18 cellular contexts compared by ENCODE assay signal in the genomic region with DNA sequence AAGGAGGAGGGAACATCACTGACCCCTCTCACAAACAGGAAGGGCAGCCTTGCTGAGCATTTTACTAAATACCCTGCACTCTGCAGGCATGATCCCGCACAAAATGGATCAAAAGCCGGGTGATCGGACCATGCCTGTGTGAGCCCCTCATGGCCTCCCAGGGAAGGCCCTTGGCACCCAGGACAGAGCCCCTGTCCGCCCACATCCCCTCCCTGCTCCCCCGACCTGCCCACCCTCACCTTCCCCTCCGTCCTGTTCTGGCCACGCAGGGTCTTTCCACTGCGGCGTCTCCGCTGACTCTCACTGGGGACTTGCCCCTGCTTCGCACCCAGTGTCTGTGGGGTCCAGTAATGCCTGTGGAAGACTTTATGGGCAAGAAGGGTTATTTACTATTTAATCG.
DNase-seq lines count a peak whose midpoint lies in the region; ATAC-seq, FAIRE-seq and TF ChIP-seq lines count a peak whose summit lies in the region.
"Had no signal": no experiment of that assay in that cellular context is flagged by ENCODE, and none has a peak within 500 bp of the region (broad histone marks: within the 10 kb centered on the region; RNA-seq: fewer than 3 reads in every experiment).

No MANE protein-coding gene starts in this region.

- H3K4me1 ChIP-seq in RWPE2 (ENCODE audit: insufficient read depth, poor library complexity, severe bottlenecking) (no peaks in the 10 kb centered on the region), kidney (ENCODE audit: control insufficient read depth in 1 of 2, insufficient read depth in 1 of 2, low read depth in 1 of 2, low read length in 2 of 2) (no peaks in the 10 kb centered on the region), spleen (no peaks in the 10 kb centered on the region)
- H3K4me1 ChIP-seq in CD4-positive, alpha-beta memory T cell (ENCODE audit: insufficient read depth, low read length) = no peaks in the 10 kb centered on the region

- peaks cover 0 to 5% (median 0%) of the 10 kb centered on the region in 8 donors for H3K9me3 Mint-ChIP-seq in CD4-positive, alpha-beta memory T cell
- H3K9me3 Mint-ChIP-seq: CD8-positive, alpha-beta T cell had no signal

- no peak overlapping the region for H3K27ac Mint-ChIP-seq in CD4-positive, alpha-beta memory T cell
- H3K27ac Mint-ChIP-seq: B cell; CD8-positive, alpha-beta T cell; HFFc6 had no signal

- H3K36me3 ChIP-seq in RWPE2 (ENCODE audit: low read depth) (no peaks in the 10 kb centered on the region), kidney (ENCODE audit: control insufficient read depth in 1 of 2, insufficient read depth in 2 of 2, low read length in 2 of 2) (no peaks in the 10 kb centered on the region), spleen (no peaks in the 10 kb centered on the region)
- H3K36me3 ChIP-seq in CD4-positive, alpha-beta memory T cell (ENCODE audit: insufficient read depth, low read length) = no peaks in the 10 kb centered on the region

- DNase-seq in activated effector memory CD4-positive, alpha-beta T cell treated with anti-CD3 and anti-CD28 coated beads, Interleukin-2, amount 50 U/mL, for 16 hours = peak; percentile 37
- no peak for DNase-seq in activated effector memory CD4-positive, alpha-beta T cell treated with Interleukin-2 at 50 U/mL for 16 hours
- DNase-seq in RWPE2 (ENCODE audit: low spot score) = peak; percentile 33
- DNase-seq in kidney = peak; percentile 46
- peak; percentile 64 for DNase-seq in spleen
- DNase-seq in NCI-H1092 (lab: John Stamatoyannopoulos, UW) = no peak
- no peak for DNase-seq in CD4-positive, alpha-beta memory T cell
- DNase-seq in NCI-H2196 (lab: John Stamatoyannopoulos, UW; ENCODE audit: unreplicated experiment) = no peak
- DNase-seq: CD8-positive, alpha-beta T cell; HFFc6; KG1; NCI-H146; NCI-H2081; NCI-H524; PC-9 had no signal

- intact Hi-C loops in kidney (cut with DNase I) = no loop called here
- intact Hi-C loops in spleen (cut with DNase I; ENCODE audit: low total_unique reads) = no loop called here
- intact Hi-C loops in CD4-positive, alpha-beta memory T cell (cut with micrococcal nuclease) = no loop called here

- no peak for TF ChIP-seq CTCF in RWPE2 (IDR thresholded peaks at IDR 0.05; ENCODE audit: poor library complexity, severe bottlenecking)
- TF ChIP-seq CTCF in kidney (IDR thresholded peaks at IDR 0.05; ENCODE audit: borderline replicate concordance, extremely low read depth, insufficient read depth) = no peak
- no peak for TF ChIP-seq CTCF in spleen (IDR thresholded peaks at IDR 0.05 in 8 of 11, conservative IDR thresholded peaks at IDR 0.05 in 3 of 11)

- H3K27me3 ChIP-seq in RWPE2 (ENCODE audit: insufficient read depth, poor library complexity, severe bottlenecking) (peaks cover 9% of the 10 kb centered on the region), spleen (replicated peaks in 1 of 7) (peaks cover 0 to 36% (median 0%) of the 10 kb centered on the region in 7 donors)
- no peaks in the 10 kb centered on the region for H3K27me3 ChIP-seq in CD4-positive, alpha-beta memory T cell (ENCODE audit: insufficient read depth, low read length)

- FAIRE-seq in kidney (lab: Jason Lieb, UNC) = no peak
- FAIRE-seq: H54 had no signal

- no peak overlapping the region for H3K4me3 Mint-ChIP-seq in CD4-positive, alpha-beta memory T cell
- H3K4me3 Mint-ChIP-seq: B cell; CD8-positive, alpha-beta T cell; HFFc6 had no signal

- TF ChIP-seq POLR2A in spleen (IDR thresholded peaks at IDR 0.05) = no peak

- no peaks in the 10 kb centered on the region for H3K36me3 Mint-ChIP-seq in CD4-positive, alpha-beta memory T cell
- H3K36me3 Mint-ChIP-seq: CD8-positive, alpha-beta T cell had no signal

- no peak for ATAC-seq in RWPE2 (ENCODE audit: low read depth)
- ATAC-seq: CD8-positive, alpha-beta T cell had no signal

- H3K27ac ChIP-seq in RWPE2 (ENCODE audit: poor library complexity, severe bottlenecking) = no peak overlapping the region
- no peak overlapping the region for H3K27ac ChIP-seq in kidney (ENCODE audit: low read depth in 2 of 2, low read length in 2 of 2)
- H3K27ac ChIP-seq in spleen = no peak overlapping the region
- no peak overlapping the region for H3K27ac ChIP-seq in CD4-positive, alpha-beta memory T cell (ENCODE audit: low read depth, low read length)
- H3K27ac ChIP-seq: 22Rv1, PC-9 had no signal

- no peaks in the 10 kb centered on the region for H3K27me3 Mint-ChIP-seq in CD4-positive, alpha-beta memory T cell
- H3K27me3 Mint-ChIP-seq: B cell had no signal

- 78 to 94% (median 87%) methylated on average over 12 of the region's 12 CpGs for WGBS in spleen, 5 donors

- no peaks in the 10 kb centered on the region for H3K9me3 ChIP-seq in RWPE2 (ENCODE audit: severe bottlenecking)
- no peaks in the 10 kb centered on the region for H3K9me3 ChIP-seq in kidney (ENCODE audit: control insufficient read depth in 1 of 2, low read length in 2 of 2)
- no peaks in the 10 kb centered on the region for H3K9me3 ChIP-seq in spleen
- H3K9me3 ChIP-seq in CD4-positive, alpha-beta memory T cell (ENCODE audit: control insufficient read depth in 1 of 2, low read length in 2 of 2) = no peaks in the 10 kb centered on the region

- no peak overlapping the region for H3K4me3 ChIP-seq in RWPE2 (ENCODE audit: severe bottlenecking)
- H3K4me3 ChIP-seq in kidney (ENCODE audit: low read length in 2 of 2) = no peak overlapping the region
- H3K4me3 ChIP-seq in spleen = no peak overlapping the region
- H3K4me3 ChIP-seq in CD4-positive, alpha-beta memory T cell (ENCODE audit: low read length in 2 of 2) = no peak overlapping the region
- H3K4me3 ChIP-seq: PC-9 had no signal

- POLR2A ChIA-PET in CD4-positive, alpha-beta memory T cell (lab: Charles Lee; ENCODE audit: partially characterized antibody) = no interaction called here

- CTCF ChIA-PET in CD4-positive, alpha-beta memory T cell (lab: Charles Lee; ENCODE audit: partially characterized antibody) = no interaction called here

- peaks cover 0 to 4% (median 0%) of the 10 kb centered on the region in 4 donors for H3K4me1 Mint-ChIP-seq in CD4-positive, alpha-beta memory T cell
- H3K4me1 Mint-ChIP-seq: B cell had no signal

- no peak overlapping the region for H3K9ac ChIP-seq in kidney (ENCODE audit: low read length in 2 of 2)

Comparison
In these comparisons a context has a peak if more than half of its experiments do, and no peak if none do; other contexts are left out.
1. DNase-seq: peak in activated effector memory CD4-positive, alpha-beta T cell treated with anti-CD3 and anti-CD28 coated beads, Interleukin-2, amount 50 U/mL, for 16 hours (single experiment), RWPE2 (single experiment), kidney (single experiment) and spleen (single experiment); none in activated effector memory CD4-positive, alpha-beta T cell treated with Interleukin-2 at 50 U/mL for 16 hours (single experiment), NCI-H1092 (single experiment), CD4-positive, alpha-beta memory T cell (0 of 5) and NCI-H2196 (single experiment).